ENCODE assay signal across 8 cellular contexts in genomic region chr10:101061814-101062230, GRCh38. TPM values are rescaled to one million over a fixed set of nuclear protein-coding genes. Genes with fewer than 3 reads are reported as not detected.
A peak's percentile ranks its signal among the peaks of the same experiment; 100 is the strongest.
DNase-seq lines count a peak whose midpoint lies in the region; ATAC-seq and TF ChIP-seq lines count a peak whose summit lies in the region.

A gene with protein sequence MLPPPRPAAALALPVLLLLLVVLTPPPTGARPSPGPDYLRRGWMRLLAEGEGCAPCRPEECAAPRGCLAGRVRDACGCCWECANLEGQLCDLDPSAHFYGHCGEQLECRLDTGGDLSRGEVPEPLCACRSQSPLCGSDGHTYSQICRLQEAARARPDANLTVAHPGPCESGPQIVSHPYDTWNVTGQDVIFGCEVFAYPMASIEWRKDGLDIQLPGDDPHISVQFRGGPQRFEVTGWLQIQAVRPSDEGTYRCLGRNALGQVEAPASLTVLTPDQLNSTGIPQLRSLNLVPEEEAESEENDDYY (plus strand): TSS chr10:101061989. CDS start chr10:101062593, 604 bp downstream.

- no peak for ATAC-seq in PC-3
- no peak for ATAC-seq in GM21723 (IDR thresholded peaks at IDR 0.05; ENCODE audit: unreplicated experiment)
- ATAC-seq in HG03025 (IDR thresholded peaks at IDR 0.05; ENCODE audit: low FRiP score, unreplicated experiment) = no peak
- ATAC-seq in GM21737 (IDR thresholded peaks at IDR 0.05; ENCODE audit: unreplicated experiment) = no peak
- no peak for ATAC-seq in HG03354 (IDR thresholded peaks at IDR 0.05; ENCODE audit: poor library complexity, severe bottlenecking, unreplicated experiment)

- H3K27ac ChIP-seq in DOHH2 (ENCODE audit: low read depth, low read length) (peak within 1 kb of the TSS; percentile 88), PC-3 (ENCODE audit: low read length) (peak within 1 kb of the TSS; percentile 85), esophagus squamous epithelium (peak within 1 kb of the TSS; percentile 94 to 100 (median 98)), parathyroid adenoma (peak within 1 kb of the TSS; percentile 82)

- peak within 1 kb of the TSS; percentile 97 for H3K9ac ChIP-seq in PC-3 (ENCODE audit: low read length)
- peak within 1 kb of the TSS; percentile 22 for H3K9ac ChIP-seq in parathyroid adenoma

- TF ChIP-seq CTCF in DOHH2 (IDR thresholded peaks at IDR 0.05; ENCODE audit: low read depth, low read length, poor library complexity, severe bottlenecking) = no peak
- TF ChIP-seq CTCF in PC-3 (conservative IDR thresholded peaks at IDR 0.05; ENCODE audit: low read depth, low read length) = no peak
- no peak for TF ChIP-seq CTCF in esophagus squamous epithelium (IDR thresholded peaks at IDR 0.05)
- no peak for TF ChIP-seq CTCF in parathyroid adenoma (IDR thresholded peaks at IDR 0.05)

- H3K4me3 ChIP-seq in DOHH2 (ENCODE audit: low read length) = peak within 1 kb of the TSS; percentile 91
- H3K4me3 ChIP-seq in PC-3 (ENCODE audit: low read length) = peak within 1 kb of the TSS; percentile 87
- peak within 1 kb of the TSS; percentile 68 to 97 (median 82) for H3K4me3 ChIP-seq in esophagus squamous epithelium
- peak within 1 kb of the TSS; percentile 89 for H3K4me3 ChIP-seq in parathyroid adenoma (ENCODE audit: low read depth, low read length)

- peak within 1 kb of the TSS; percentile 76 for H3K4me2 ChIP-seq in DOHH2 (ENCODE audit: low read length)
- H3K4me2 ChIP-seq in PC-3 (ENCODE audit: low read length) = peak within 1 kb of the TSS; percentile 88
- peak within 1 kb of the TSS; percentile 88 for H3K4me2 ChIP-seq in parathyroid adenoma (ENCODE audit: low read length)

- TF ChIP-seq POLR2A in esophagus squamous epithelium (IDR thresholded peaks at IDR 0.05) = no peak

- H3F3A ChIP-seq in DOHH2 (ENCODE audit: control insufficient read depth, insufficient read depth) = peaks cover 9% of the 10 kb centered on the region
- no peaks in the 10 kb centered on the region for H3F3A ChIP-seq in PC-3 (ENCODE audit: low read length, unreplicated experiment)

- H3K79me2 ChIP-seq in DOHH2 (ENCODE audit: control insufficient read depth, low read length) (peaks cover 36% of the 10 kb centered on the region), PC-3 (ENCODE audit: low read length) (peaks cover 65% of the 10 kb centered on the region), parathyroid adenoma (no peaks in the 10 kb centered on the region)

- POLR2A ChIA-PET in PC-3 (lab: Charles Lee; ENCODE audit: unreplicated experiment) = no interaction called here

- CTCF ChIA-PET in PC-3 (lab: Charles Lee) = interaction anchor here (1.2 to 1.9 kb wide), 2 partner anchors 12 to 19 kb away, joined by 5 to 7 read pairs; no protein-coding TSS in a partner anchor

- WGBS in esophagus squamous epithelium, 2 donors = 71 to 86% methylated on average over 9 to 14 of the region's 22 CpGs

- H4K20me1 ChIP-seq in DOHH2 (ENCODE audit: control insufficient read depth, insufficient read depth, low read depth, low read length) (peaks cover 7% of the 10 kb centered on the region; the same call in 1 of the 2 replicates), PC-3 (ENCODE audit: low read length) (no peaks in the 10 kb centered on the region)

- H3K9me2 ChIP-seq in DOHH2 (replicated peaks; ENCODE audit: control insufficient read depth, low read length) (no peaks in the 10 kb centered on the region), PC-3 (replicated peaks; ENCODE audit: low read length) (no peaks in the 10 kb centered on the region)

- H2AFZ ChIP-seq in PC-3 (ENCODE audit: low read length) (peak within 1 kb of the TSS; percentile 88), parathyroid adenoma (peak within 1 kb of the TSS; percentile 92)

- no peak for DNase-seq in PC-3
- DNase-seq in esophagus squamous epithelium (lab: John Stamatoyannopoulos, UW) = no peak

- H3K36me3 ChIP-seq in DOHH2 (ENCODE audit: control insufficient read depth, low read length) = peaks cover 26% of the 10 kb centered on the region
- H3K36me3 ChIP-seq in PC-3 (ENCODE audit: low read depth, low read length) = no peaks in the 10 kb centered on the region
- H3K36me3 ChIP-seq in esophagus squamous epithelium = no peaks in the 10 kb centered on the region
- no peaks in the 10 kb centered on the region for H3K36me3 ChIP-seq in parathyroid adenoma (ENCODE audit: control insufficient read depth, insufficient read depth, low read length)

- peaks cover 74% of the 10 kb centered on the region for H3K4me1 ChIP-seq in DOHH2 (ENCODE audit: control insufficient read depth, low read length)
- peaks cover 44% of the 10 kb centered on the region for H3K4me1 ChIP-seq in PC-3 (ENCODE audit: insufficient read depth, low read length)
- peaks cover 39 to 64% (median 43%) of the 10 kb centered on the region in 3 donors for H3K4me1 ChIP-seq in esophagus squamous epithelium
- peaks cover 6% of the 10 kb centered on the region for H3K4me1 ChIP-seq in parathyroid adenoma

- intact Hi-C loops in PC-3 (cut with micrococcal nuclease) (no loop called here), esophagus squamous epithelium (cut with DNase I) (no loop called here)

- H3K9me3 ChIP-seq in DOHH2 (ENCODE audit: control insufficient read depth, insufficient read depth, low read length) (no peaks in the 10 kb centered on the region), PC-3 (ENCODE audit: low read length) (no peaks in the 10 kb centered on the region), esophagus squamous epithelium (no peaks in the 10 kb centered on the region), parathyroid adenoma (ENCODE audit: control insufficient read depth, low read length) (no peaks in the 10 kb centered on the region)

- BruUV-seq in PC-3 (replicated peaks; lab: Mats Ljungman, UMichigan) = TSS peak; percentile 61

- H3K27me3 ChIP-seq in DOHH2 (ENCODE audit: control insufficient read depth, low read length) = peaks cover 21% of the 10 kb centered on the region
- no peaks in the 10 kb centered on the region for H3K27me3 ChIP-seq in PC-3 (ENCODE audit: low read length)
- H3K27me3 ChIP-seq in esophagus squamous epithelium = peaks cover 0 to 48% (median 0%) of the 10 kb centered on the region in 4 donors
- H3K27me3 ChIP-seq in parathyroid adenoma (ENCODE audit: control insufficient read depth, insufficient read depth, low read length) = no peaks in the 10 kb centered on the region

RNA-seq across cellular contexts. Expression of the gene that starts here (rescaled TPM):
- total RNA-seq in PC-3 (2014; rRNA removed) = 24.9 and 25.1 TPM in 2 replicates
- total RNA-seq in esophagus squamous epithelium = 1 to 10 TPM in 2 of 4 donors, under 1 TPM in 1, not detected in 1; 0.47 to 1.4 (median 1.1) TPM

Comparison
In these comparisons a context has a peak if more than half of its experiments do, and no peak if none do; other contexts are left out.
1. RNA of the gene that starts here (total RNA-seq): 24.9 to 25.1 TPM in PC-3; 0.47 to 1.4 TPM in esophagus squamous epithelium; every median in the first group is over 10 times any median in the second.
2. Peak in every context shown above with its lines, with median percentiles within 50 percentile points of each other: H3K27ac ChIP-seq, H3K4me2 ChIP-seq and H3K4me3 ChIP-seq.